Comparison of ENCODE assay signal across 1 cellular context in genomic region chr10:98168766-98169165, GRCh38.
TF ChIP-seq lines count a peak whose summit lies in the region.

No MANE protein-coding gene starts in this region.

TF ChIP-seq in GM12878, 131 proteins besides CTCF, POLR2A, EP300 and RAD21 (continued from another document):
- TF ChIP-seq ZBTB40 (IDR thresholded peaks at IDR 0.05; ENCODE audit: borderline replicate concordance) (no peak), ASH2L (IDR thresholded peaks at IDR 0.05; ENCODE audit: borderline replicate concordance, low read depth) (no peak), HDGF (IDR thresholded peaks at IDR 0.05) (no peak), NR2C1 (IDR thresholded peaks at IDR 0.05) (no peak), ZBED1 (IDR thresholded peaks at IDR 0.05; ENCODE audit: borderline replicate concordance) (no peak), ZNF687 (IDR thresholded peaks at IDR 0.05) (no peak), MXI1 (IDR thresholded peaks at IDR 0.05; ENCODE audit: low read depth, low read length) (no peak), TCF7 (IDR thresholded peaks at IDR 0.05; ENCODE audit: borderline replicate concordance) (no peak), MTA2 (IDR thresholded peaks at IDR 0.05; ENCODE audit: low read depth) (no peak)
